ENCODE assay signal across 1 cellular context in the genomic region with DNA sequence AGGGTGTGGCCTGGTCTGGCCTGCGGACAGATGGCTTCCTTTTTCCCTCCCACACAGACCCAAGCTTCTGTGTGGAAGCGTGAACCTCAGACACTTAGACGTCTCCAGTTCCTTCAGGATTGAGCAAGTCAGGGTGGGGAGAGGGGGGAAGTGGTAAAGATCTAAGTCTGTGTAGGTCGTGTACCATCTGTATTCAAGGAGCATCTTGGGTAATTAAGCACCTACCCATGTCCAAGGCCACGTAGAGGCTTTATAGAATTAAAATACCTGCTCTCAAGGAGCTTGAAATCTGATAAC.
TF ChIP-seq lines count a peak whose summit lies in the region.

No MANE protein-coding gene starts in this region.

TF ChIP-seq in K562, 482 proteins besides CTCF, POLR2A, EP300 and RAD21 (continued from another document):
- TF ChIP-seq, protein P1, sequence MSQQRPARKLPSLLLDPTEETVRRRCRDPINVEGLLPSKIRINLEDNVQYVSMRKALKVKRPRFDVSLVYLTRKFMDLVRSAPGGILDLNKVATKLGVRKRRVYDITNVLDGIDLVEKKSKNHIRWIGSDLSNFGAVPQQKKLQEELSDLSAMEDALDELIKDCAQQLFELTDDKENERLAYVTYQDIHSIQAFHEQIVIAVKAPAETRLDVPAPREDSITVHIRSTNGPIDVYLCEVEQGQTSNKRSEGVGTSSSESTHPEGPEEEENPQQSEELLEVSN (IDR thresholded peaks at IDR 0.05; ENCODE audit: borderline replicate concordance in 1 of 2, extremely low read depth in 1 of 2, insufficient read depth in 1 of 2, insufficient read length in 1 of 2, low read depth in 1 of 2, low read length in 1 of 2, poor library complexity in 1 of 2, severe bottlenecking in 1 of 2), result peak in 1 of 2 experiments; percentile 61
- TF ChIP-seq RCOR1 (IDR thresholded peaks at IDR 0.05; ENCODE audit: borderline replicate concordance in 1 of 2, low read depth in 2 of 2, low read length in 2 of 2) (peak in 1 of 2 experiments; percentile 51; a peak in 1 of 4 replicates), TEAD4 (IDR thresholded peaks at IDR 0.05; ENCODE audit: low read length) (0 out of 2 replicates have a peak, but pooled peaks have one; percentile 17), TEAD4 (CRISPR knock-in tag; IDR thresholded peaks at IDR 0.05; ENCODE audit: borderline replicate concordance) (no peak), UBTF (IDR thresholded peaks at IDR 0.05; ENCODE audit: borderline replicate concordance in 1 of 2, low read depth in 2 of 2, low read length in 2 of 2) (0 out of 4 replicates have a peak, but pooled peaks of 1 of the 2 experiments have one; percentile 26), CREM (IDR thresholded peaks at IDR 0.05; ENCODE audit: low read depth) (0 out of 2 replicates have a peak, but pooled peaks have one; percentile 27), ZNF384 (IDR thresholded peaks at IDR 0.05; ENCODE audit: low read depth, low read length) (no peak), SPI1 (IDR thresholded peaks at IDR 0.05; ENCODE audit: borderline replicate concordance, low read depth, low read length) (peak; percentile 82), CBFA2T2 (conservative IDR thresholded peaks at IDR 0.05) (no peak), TFAP4 (CRISPR knock-in tag; IDR thresholded peaks at IDR 0.05; ENCODE audit: borderline replicate concordance) (peak; percentile 23; the same call in 1 of the 2 replicates), SMARCA4 (IDR thresholded peaks at IDR 0.05) (0 out of 2 replicates have a peak, but pooled peaks have one; percentile 31), CTBP1 (IDR thresholded peaks at IDR 0.05; ENCODE audit: borderline replicate concordance) (peak; percentile 53; the same call in 1 of the 2 replicates), MEIS2 (IDR thresholded peaks at IDR 0.05; ENCODE audit: partially characterized antibody) (peak; percentile 85), MYC (IDR thresholded peaks at IDR 0.05; ENCODE audit: low read depth, low read length) (0 out of 2 replicates have a peak, but pooled peaks have one; percentile 31), MYC (CRISPR knock-in tag; IDR thresholded peaks at IDR 0.05; ENCODE audit: borderline replicate concordance, low read depth) (no peak)
